ENCODE assay signal across 16 cellular contexts in genomic region chr7:90229728-90230127, GRCh38. TPM values are rescaled to one million over a fixed set of nuclear protein-coding genes. Genes with fewer than 3 reads are reported as not detected.
A peak's percentile ranks its signal among the peaks of the same experiment; 100 is the strongest.
DNase-seq lines count a peak whose midpoint lies in the region; ATAC-seq, FAIRE-seq and TF ChIP-seq lines count a peak whose summit lies in the region.
"Had no signal": no experiment of that assay in that cellular context is flagged by ENCODE, and none has a peak within 500 bp of the region (broad histone marks: within the 10 kb centered on the region; RNA-seq: fewer than 3 reads in every experiment).

No MANE protein-coding gene starts in this region.

- TF ChIP-seq CTCF in A549 (IDR thresholded peaks at IDR 0.05) (no peak), Peyer's patch (IDR thresholded peaks at IDR 0.05) (no peak), pancreas (IDR thresholded peaks at IDR 0.05) (no peak), chondrocyte (IDR thresholded peaks at IDR 0.05) (no peak), neural progenitor cell (IDR thresholded peaks at IDR 0.05) (no peak)

- no peaks in the 10 kb centered on the region for H3K36me3 Mint-ChIP-seq in chondrocyte (ENCODE audit: low read depth)
- H3K36me3 Mint-ChIP-seq in neural progenitor cell, result no peaks in the 10 kb centered on the region
- H3K36me3 Mint-ChIP-seq: IgD-negative memory B cell had no signal

- peak overlapping the region; percentile 42 for H3K9ac ChIP-seq in iPS-15b (ENCODE audit: low read depth, low read length)
- no peak overlapping the region for H3K9ac ChIP-seq in neural progenitor cell

- no peak for TF ChIP-seq EP300 in A549 (IDR thresholded peaks at IDR 0.05)

- ATAC-seq in A549 (no peak), pancreas (peak in 3 of 4 donors; percentile 62 to 75 (median 69)), GM21367 (IDR thresholded peaks at IDR 0.05; ENCODE audit: unreplicated experiment) (no peak)

- no peak overlapping the region for H3K27ac ChIP-seq in A549
- peak overlapping the region in 3 of 4 donors; percentile 34 to 66 (median 62) for H3K27ac ChIP-seq in Peyer's patch
- H3K27ac ChIP-seq in pancreas, result peak overlapping the region in 2 of 4 donors; percentile 7 to 27
- H3K27ac ChIP-seq in neural progenitor cell, result no peak overlapping the region
- H3K27ac ChIP-seq: SJCRH30 had no signal

- no peak overlapping the region for H3K4me3 ChIP-seq in A549
- H3K4me3 ChIP-seq in Peyer's patch, result peak overlapping the region in 3 of 4 donors; percentile 8 to 38 (median 32)
- H3K4me3 ChIP-seq in iPS-15b (ENCODE audit: low read depth, low read length), result no peak overlapping the region
- no peak overlapping the region for H3K4me3 ChIP-seq in pancreas
- no peak overlapping the region for H3K4me3 ChIP-seq in neural progenitor cell
- H3K4me3 ChIP-seq: SJCRH30 had no signal

- H3K4me1 ChIP-seq in A549, result peaks cover 9% of the 10 kb centered on the region; the same call in 1 of the 3 replicates
- no peaks in the 10 kb centered on the region for H3K4me1 ChIP-seq in Peyer's patch
- H3K4me1 ChIP-seq in iPS-15b (ENCODE audit: control insufficient read depth, insufficient read depth, low read length), result peaks cover 13% of the 10 kb centered on the region
- H3K4me1 ChIP-seq in pancreas, result peaks cover 0 to 23% (median 20%) of the 10 kb centered on the region in 3 donors
- no peaks in the 10 kb centered on the region for H3K4me1 ChIP-seq in neural progenitor cell
- H3K4me1 ChIP-seq: SJCRH30 had no signal

- 47% methylated on average over 2 of the region's 2 CpGs for WGBS in A549 (ENCODE audit: missing lambda C conversion rate)
- WGBS in pancreas, 2 donors, result 31 to 51% methylated on average over 2 of the region's 2 CpGs

- H3K36me3 ChIP-seq in Peyer's patch, result peaks cover 0 to 4% (median 0%) of the 10 kb centered on the region in 3 donors
- H3K36me3 ChIP-seq in iPS-15b (ENCODE audit: control insufficient read depth, insufficient read depth, low read length), result no peaks in the 10 kb centered on the region
- H3K36me3 ChIP-seq in pancreas, result no peaks in the 10 kb centered on the region
- peaks cover 3% of the 10 kb centered on the region for H3K36me3 ChIP-seq in neural progenitor cell
- H3K36me3 ChIP-seq: SJCRH30 had no signal

- H3K4me1 Mint-ChIP-seq in chondrocyte (ENCODE audit: low read depth) (no peaks in the 10 kb centered on the region), neural progenitor cell (peaks cover 3% of the 10 kb centered on the region)
- H3K4me1 Mint-ChIP-seq: IgD-negative memory B cell had no signal

- no peak for TF ChIP-seq RAD21 in A549 (conservative IDR thresholded peaks at IDR 0.05 in 1 of 2, IDR thresholded peaks at IDR 0.05 in 1 of 2)

- TF ChIP-seq POLR2A in A549 (IDR thresholded peaks at IDR 0.05; ENCODE audit: low read length) (no peak), Peyer's patch (IDR thresholded peaks at IDR 0.05) (peak; percentile 48 to 65)

- H2AFZ ChIP-seq in neural progenitor cell (replicated peaks), result no peak overlapping the region

- no peak for DNase-seq in A549 (ENCODE audit: low read depth in 1 of 2, low spot score in 1 of 2)
- no peak for DNase-seq in Peyer's patch
- no peak for DNase-seq in pancreas
- DNase-seq in NCI-H446 (lab: John Stamatoyannopoulos, UW), result no peak
- DNase-seq in chondrocyte (ENCODE audit: low spot score), result no peak
- no peak for DNase-seq in neural progenitor cell (ENCODE audit: low spot score)
- DNase-seq: C1 segment of cervical spinal cord, DMS153, NCI-H1417, NCI-H187 treated with DMSO at 0.1 percent for 48 hours, NCI-H748 treated with DMSO at 0.1 percent for 48 hours, SJCRH30 had no signal

- no peaks in the 10 kb centered on the region for H3F3A ChIP-seq in neural progenitor cell (ENCODE audit: low read depth)

- CTCF ChIA-PET in A549 (lab: Yijun Ruan, JAX), result interaction anchor here (2.4 kb wide), 1 partner anchor 18 kb away, joined by 8 read pairs; the partner anchor contains the start of gene STEAP2

- FAIRE-seq in A549 (lab: Jason Lieb, UNC) (peak; percentile 77), pancreas (lab: Jason Lieb, UNC) (no peak)
- FAIRE-seq: A204.1 had no signal

- H3K9me3 Mint-ChIP-seq in chondrocyte (ENCODE audit: low read depth), result no peaks in the 10 kb centered on the region
- no peaks in the 10 kb centered on the region for H3K9me3 Mint-ChIP-seq in neural progenitor cell
- H3K9me3 Mint-ChIP-seq: IgD-negative memory B cell had no signal

- intact Hi-C loops in pancreas (cut with DNase I), result no loop called here

- H3K9me3 ChIP-seq in A549, result no peaks in the 10 kb centered on the region
- no peaks in the 10 kb centered on the region for H3K9me3 ChIP-seq in Peyer's patch
- H3K9me3 ChIP-seq in iPS-15b (ENCODE audit: control insufficient read depth, insufficient read depth, low read length), result no peaks in the 10 kb centered on the region
- no peaks in the 10 kb centered on the region for H3K9me3 ChIP-seq in pancreas
- no peaks in the 10 kb centered on the region for H3K9me3 ChIP-seq in neural progenitor cell (ENCODE audit: low read depth)
- H3K9me3 ChIP-seq: SJCRH30 had no signal

- H3K27ac Mint-ChIP-seq in chondrocyte (ENCODE audit: unreplicated experiment) (no peak overlapping the region), neural progenitor cell (no peak overlapping the region)
- H3K27ac Mint-ChIP-seq: IgD-negative memory B cell had no signal

- no peak overlapping the region for H3K4me3 Mint-ChIP-seq in chondrocyte (ENCODE audit: unreplicated experiment)
- H3K4me3 Mint-ChIP-seq in neural progenitor cell, result no peak overlapping the region
- H3K4me3 Mint-ChIP-seq: IgD-negative memory B cell had no signal

- H4K20me1 ChIP-seq in neural progenitor cell (ENCODE audit: low read depth), result no peaks in the 10 kb centered on the region

- H3K27me3 ChIP-seq in Peyer's patch (no peaks in the 10 kb centered on the region), iPS-15b (ENCODE audit: control insufficient read depth, insufficient read depth, low read length) (no peaks in the 10 kb centered on the region), pancreas (no peaks in the 10 kb centered on the region), neural progenitor cell (no peaks in the 10 kb centered on the region)
- H3K27me3 ChIP-seq: SJCRH30 had no signal

- POLR2A ChIA-PET in A549 (lab: Yijun Ruan, JAX), result no interaction called here

- H3K27me3 Mint-ChIP-seq in chondrocyte (ENCODE audit: low read depth) (peaks cover 36% of the 10 kb centered on the region), neural progenitor cell (ENCODE audit: insufficient read depth, low read depth) (no peaks in the 10 kb centered on the region)

- H3K79me2 ChIP-seq in neural progenitor cell (ENCODE audit: low read depth), result no peaks in the 10 kb centered on the region

- H3K4me2 ChIP-seq in A549 (peak overlapping the region; percentile 1; the same call in 1 of the 3 replicates), neural progenitor cell (no peak overlapping the region)

TF ChIP-seq in A549, 52 proteins besides CTCF, POLR2A, EP300 and RAD21:
- TF ChIP-seq RNF2 (IDR thresholded peaks at IDR 0.05; ENCODE audit: borderline replicate concordance, low read depth), result no peak
- no peak for TF ChIP-seq HDAC2 (IDR thresholded peaks at IDR 0.05)
- no peak for TF ChIP-seq HEYL (CRISPR knock-in tag; IDR thresholded peaks at IDR 0.05)
- TF ChIP-seq PBX3 (IDR thresholded peaks at IDR 0.05), result no peak
- no peak for TF ChIP-seq MAX (IDR thresholded peaks at IDR 0.05)
- no peak for TF ChIP-seq HOXA7 (CRISPR knock-in tag; IDR thresholded peaks at IDR 0.05)
- TF ChIP-seq CBX2 (IDR thresholded peaks at IDR 0.05; ENCODE audit: borderline replicate concordance, low read depth), result no peak
- no peak for TF ChIP-seq KDM1A (IDR thresholded peaks at IDR 0.05; ENCODE audit: low read depth)
TF ChIP-seq in A549: peak in this region for 0.

RNA-seq across cellular contexts. Expression of gene CFAP69, which starts 15.2 kb away (rescaled TPM):
- polyA plus RNA-seq in A549 (2011; rRNA removed), result 5.2 and 6.1 TPM in 2 replicates
- polyA plus RNA-seq in A549 (2012; cell fraction: cytosol; rRNA removed), result 0.89 and 0.92 TPM in 2 replicates
- 1.8 TPM in 2 replicates for polyA plus RNA-seq in A549 (2012; cell fraction: nucleus; rRNA removed)
- 1.6 to 1.9 TPM (median 1.6 TPM) in 3 replicates for polyA plus RNA-seq in A549 (2017; fragmentation: RNase III; extraction: RNeasy Plus Mini Kit Qiagen cat#74134 plus additional on column Dnase treatment)
- polyA minus RNA-seq in A549 (2011; rRNA and poly(A)+ RNA removed), result 2.2 and 5.1 TPM in 2 replicates
- total RNA-seq in Peyer's patch, result 10 to 100 TPM in 2 of 4 donors, 1 to 10 TPM in 1, not detected in 1; 2.3 to 15.3 (median 11.9) TPM
- 1 to 10 TPM; 2.6 to 5.8 (median 3.8) TPM for total RNA-seq in pancreas
- polyA plus RNA-seq in pancreas, result 10 to 100 TPM in 1 of 2 donors, 1 to 10 TPM in 1; 4.4 to 12.8 TPM
- 0.55 to 1.2 TPM in 2 of 3 replicates, not detected in the other for total RNA-seq in chondrocyte
- 2.2 and 4.8 TPM in 2 replicates for total RNA-seq in neural progenitor cell (ENCODE audit: low replicate concordance)

RNA-seq across cellular contexts. Expression of gene STEAP2, which starts 18.2 kb away (rescaled TPM):
- polyA plus RNA-seq in A549 (2011; rRNA removed) (49.2 and 51.9 TPM in 2 replicates), A549 (2017; fragmentation: RNase III; extraction: RNeasy Plus Mini Kit Qiagen cat#74134 plus additional on column Dnase treatment) (5.1 to 6.4 TPM (median 6.0 TPM) in 3 replicates), pancreas (1 to 10 TPM; 2.3 to 6.6 TPM)
- 2.6 and 3.0 TPM in 2 replicates for polyA plus RNA-seq in A549 (2012; cell fraction: cytosol; rRNA removed)
- 3.4 and 4.9 TPM in 2 replicates for polyA plus RNA-seq in A549 (2012; cell fraction: nucleus; rRNA removed)
- polyA minus RNA-seq in A549 (2011; rRNA and poly(A)+ RNA removed), result 23.6 and 23.8 TPM in 2 replicates
- total RNA-seq in Peyer's patch (10 to 100 TPM in 3 of 4 donors, 1 to 10 TPM in 1; 8.3 to 22.4 (median 17.4) TPM), pancreas (10 to 100 TPM in 2 of 6 donors, 1 to 10 TPM in 4; 5.1 to 10.7 (median 8.0) TPM), chondrocyte (0.20 TPM in 1 of 3 replicates, not detected in the others), neural progenitor cell (ENCODE audit: low replicate concordance) (3.0 and 3.6 TPM in 2 replicates)
- polyA plus RNA-seq: IgD-negative memory B cell had no signal

Comparison
In these comparisons a context has a peak if more than half of its experiments do, and no peak if none do; other contexts are left out.
1. ATAC-seq: peak in pancreas (3 of 4); none in A549 (0 of 2) and GM21367 (single experiment).
2. H3K27ac ChIP-seq: peak in Peyer's patch (3 of 4); none in A549 (0 of 2) and neural progenitor cell (single experiment).
3. H3K4me3 ChIP-seq: peak in Peyer's patch (3 of 4); none in A549 (single experiment), iPS-15b (single experiment), pancreas (0 of 4) and neural progenitor cell (single experiment).